ENCODE assay signal across 1 cellular context in the genomic region with DNA sequence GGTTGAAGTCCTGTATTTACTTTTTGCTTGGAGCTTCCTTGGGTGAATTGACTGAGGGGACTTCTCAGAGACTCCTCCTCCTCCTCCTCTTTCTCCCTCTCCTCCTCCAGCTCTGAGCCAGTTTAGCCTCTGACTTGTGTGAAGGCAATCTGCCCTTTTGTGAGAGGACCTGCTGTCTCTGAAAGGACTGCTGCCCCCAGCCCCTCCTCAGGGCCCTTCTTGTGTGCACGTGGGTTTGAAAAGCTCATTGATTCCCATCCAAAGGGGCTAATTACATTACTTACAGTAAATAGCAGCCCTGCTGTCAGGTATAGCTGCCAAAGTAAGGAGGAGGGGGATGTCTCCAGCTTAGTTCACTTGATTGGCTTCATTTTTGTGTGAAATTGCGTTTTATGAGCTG.
A peak's percentile ranks its signal among the peaks of the same experiment; 100 is the strongest.
TF ChIP-seq lines count a peak whose summit lies in the region.

No MANE protein-coding gene starts in this region.

TF ChIP-seq in H1, 55 proteins besides CTCF, POLR2A, EP300 and RAD21:
- 0 out of 2 replicates have a peak, but pooled peaks have one; percentile 9 for TF ChIP-seq RBBP5 (IDR thresholded peaks at IDR 0.05; ENCODE audit: borderline replicate concordance, low read depth, low read length)
- TF ChIP-seq RNF2 (IDR thresholded peaks at IDR 0.05; ENCODE audit: borderline replicate concordance, low read depth, low read length, missing control alignments, poor library complexity, severe bottlenecking): no peak
- no peak for TF ChIP-seq CHD2 (IDR thresholded peaks at IDR 0.05; ENCODE audit: low read length)
